ENCODE assay signal across 20 cellular contexts in genomic region chr11:7927635-7928034, GRCh38. TPM values are rescaled to one million over a fixed set of nuclear protein-coding genes. Genes with fewer than 3 reads are reported as not detected.
DNase-seq lines count a peak whose midpoint lies in the region; ATAC-seq, FAIRE-seq and TF ChIP-seq lines count a peak whose summit lies in the region.
"Had no signal": no experiment of that assay in that cellular context is flagged by ENCODE, and none has a peak within 500 bp of the region (broad histone marks: within the 10 kb centered on the region; RNA-seq: fewer than 3 reads in every experiment).

No MANE protein-coding gene starts in this region.

- no peak overlapping the region for H2AFZ ChIP-seq in HepG2 (ENCODE audit: low read length)

- H3K4me1 ChIP-seq in HepG2 (ENCODE audit: insufficient read depth, low read length) (no peaks in the 10 kb centered on the region), right lobe of liver (no peaks in the 10 kb centered on the region)
- H3K4me1 ChIP-seq: SJSA1 had no signal

- TF ChIP-seq CTCF in HepG2 (CRISPR knock-in tag; IDR thresholded peaks at IDR 0.05) (no peak), right lobe of liver (IDR thresholded peaks at IDR 0.05) (no peak)

- no peak overlapping the region for H3K4me2 ChIP-seq in HepG2 (ENCODE audit: low read depth, low read length)

- POLR2A ChIA-PET in HepG2 (lab: Yijun Ruan, JAX), result no interaction called here

- TF ChIP-seq POLR2A in HepG2 (IDR thresholded peaks at IDR 0.05; ENCODE audit: insufficient read depth in 1 of 2, low read depth in 2 of 2, low read length in 2 of 2) (no peak), right lobe of liver (IDR thresholded peaks at IDR 0.05) (no peak)

- H3K9me3 ChIP-seq in HepG2 (ENCODE audit: low read length) (no peaks in the 10 kb centered on the region), right lobe of liver (no peaks in the 10 kb centered on the region)
- H3K9me3 ChIP-seq: SJSA1 had no signal

- in situ Hi-C loops in HepG2 (cut with HindIII; ENCODE audit: extremely low pct_ligation_motif_present, low pct_unique_long_range_greater_than_20kb), result no loop called here

- WGBS in HepG2 (ENCODE audit: low lambda C conversion rate), result 22% methylated on average over 6 of the region's 6 CpGs
- WGBS in right lobe of liver (ENCODE audit: insufficient coverage, low coverage, low lambda C conversion rate, missing lambda C conversion rate), result 69% methylated on average over 6 of the region's 6 CpGs

- H3K4me3 ChIP-seq in HepG2 (replicated peaks in 1 of 3; ENCODE audit: insufficient read depth in 1 of 3, low read depth in 2 of 3, low read length in 3 of 3) (no peak overlapping the region), right lobe of liver (no peak overlapping the region)
- H3K4me3 ChIP-seq: SJSA1 had no signal

- H3K36me3 ChIP-seq in HepG2 (replicated peaks in 1 of 2; ENCODE audit: control insufficient read depth in 1 of 2, insufficient read depth in 2 of 2, low read length in 2 of 2), result no peaks in the 10 kb centered on the region
- no peaks in the 10 kb centered on the region for H3K36me3 ChIP-seq in right lobe of liver
- H3K36me3 ChIP-seq: SJSA1 had no signal

- FAIRE-seq in HepG2 (lab: Jason Lieb, UNC), result no peak
- FAIRE-seq: GM18507 had no signal

- ATAC-seq in HepG2 (no peak), right lobe of liver (no peak), GM21423 (IDR thresholded peaks at IDR 0.05; ENCODE audit: unreplicated experiment) (no peak)
- ATAC-seq: effector memory CD8-positive, alpha-beta T cell; left lobe of liver; right cardiac atrium had no signal

- CTCF ChIA-PET in HepG2 (lab: Yijun Ruan, JAX; ENCODE audit: low intra/inter-chr PET ratio, low total read pairs), result no interaction called here

- no peaks in the 10 kb centered on the region; a peak in 1 of 5 replicates for H3K27me3 ChIP-seq in HepG2 (ENCODE audit: control insufficient read depth in 1 of 2, insufficient read depth in 2 of 2, low read length in 2 of 2)
- H3K27me3 ChIP-seq in right lobe of liver, result no peaks in the 10 kb centered on the region
- H3K27me3 ChIP-seq: SJSA1 had no signal

- intact Hi-C loops in HepG2 (cut with micrococcal nuclease; ENCODE audit: unreplicated experiment) (no loop called here), right lobe of liver (cut with DNase I) (no loop called here)

- TF ChIP-seq EP300 in HepG2 (IDR thresholded peaks at IDR 0.05; ENCODE audit: low read depth in 2 of 2, low read length in 2 of 2), result no peak
- TF ChIP-seq EP300 in HepG2 (CRISPR knock-in tag; IDR thresholded peaks at IDR 0.05; ENCODE audit: borderline replicate concordance), result no peak

- no peaks in the 10 kb centered on the region; the same call in 1 of the 2 replicates for H4K20me1 ChIP-seq in HepG2 (ENCODE audit: insufficient read depth, low read length)

- BruUV-seq in HepG2 (replicated peaks; lab: Mats Ljungman, UMichigan), result no TSS peak

- H3K79me2 ChIP-seq in HepG2 (ENCODE audit: insufficient read depth, low read length), result no peaks in the 10 kb centered on the region

- TF ChIP-seq RAD21 in HepG2 (CRISPR knock-in tag; IDR thresholded peaks at IDR 0.05), result no peak

- H3K9ac ChIP-seq in HepG2 (ENCODE audit: insufficient read depth, low read depth, low read length), result no peak overlapping the region

- H3K27ac ChIP-seq in HepG2 (ENCODE audit: extremely low read length, insufficient read depth, low read length) (no peak overlapping the region), right lobe of liver (no peak overlapping the region)
- H3K27ac ChIP-seq: SJSA1 had no signal

- no peak for DNase-seq in HepG2 (ENCODE audit: low spot score)
- DNase-seq in right lobe of liver, result no peak
- DNase-seq in amniotic epithelial cell (ENCODE audit: low read depth), result peak; percentile 66
- no peak for DNase-seq in NCI-H1092 treated with DMSO at 0.1 percent for 48 hours (lab: John Stamatoyannopoulos, UW)
- no peak for DNase-seq in NCI-H226
- DNase-seq: activated naive CD8-positive, alpha-beta T cell treated with anti-CD3 and anti-CD28 coated beads for 36 hours; COR-L47; effector memory CD8-positive, alpha-beta T cell; NCI-H1436; NCI-H345; nucleus accumbens; right cardiac atrium; substantia nigra; T-helper 9 cell had no signal

RNA-seq across cellular contexts. Expression of gene OR10A6, which starts 3.4 kb away (rescaled TPM):
- not detected in 2 replicates for total RNA-seq in HepG2 (2016; rRNA removed; fragmentation: Illumina TruSeq; extraction: Trizol)
- total RNA-seq in HepG2 (2016; cell fraction: cytosol; rRNA removed; fragmentation: Illumina TruSeq; extraction: Trizol; ENCODE audit: low read depth), result not detected in 2 replicates
- not detected in 2 replicates for total RNA-seq in HepG2 (2016; cell fraction: insoluble cytoplasmic fraction; rRNA removed; fragmentation: Illumina TruSeq; extraction: Trizol)
- total RNA-seq in HepG2 (2016; cell fraction: membrane; rRNA removed; fragmentation: Illumina TruSeq; extraction: Trizol), result not detected in 2 replicates
- not detected in 2 replicates for total RNA-seq in HepG2 (2016; cell fraction: nucleus; rRNA removed; fragmentation: Illumina TruSeq; extraction: Trizol)
- polyA plus RNA-seq in HepG2 (2011; rRNA removed), result not detected in 2 replicates
- not detected in 2 replicates for polyA plus RNA-seq in HepG2 (2011; cell fraction: cytosol; rRNA removed)
- polyA plus RNA-seq in HepG2 (2011; cell fraction: nucleus; rRNA removed), result not detected in 2 replicates
- polyA plus RNA-seq in HepG2 (2012), result not detected in 2 replicates
- polyA plus RNA-seq in HepG2 (2016; cell fraction: cytosol; fragmentation: Illumina TruSeq; extraction: Trizol; ENCODE audit: low read depth), result not detected in 2 replicates
- polyA plus RNA-seq in HepG2 (2016; cell fraction: insoluble cytoplasmic fraction; fragmentation: Illumina TruSeq; extraction: Trizol; ENCODE audit: low read depth), result not detected in 2 replicates
- polyA plus RNA-seq in HepG2 (2016; cell fraction: membrane; fragmentation: Illumina TruSeq; extraction: Trizol; ENCODE audit: low read depth), result not detected in 2 replicates
- polyA plus RNA-seq in HepG2 (2016; cell fraction: nucleus; fragmentation: Illumina TruSeq; extraction: Trizol; ENCODE audit: insufficient read depth, low read depth), result not detected in 2 replicates
- 0.32 TPM in 1 of 2 replicates, not detected in the other for polyA minus RNA-seq in HepG2 (2011; rRNA and poly(A)+ RNA removed; ENCODE audit: low replicate concordance)
- not detected in 2 replicates for polyA minus RNA-seq in HepG2 (2011; cell fraction: cytosol; rRNA and poly(A)+ RNA removed)
- not detected in 2 replicates for polyA minus RNA-seq in HepG2 (2011; cell fraction: nucleus; rRNA and poly(A)+ RNA removed)
- not detected for total RNA-seq in right lobe of liver
- total RNA-seq: activated naive CD8-positive, alpha-beta T cell treated with anti-CD3 and anti-CD28 coated beads for 36 hours; cardiac septum; left lobe of liver; right cardiac atrium; SJSA1 had no signal
- polyA plus RNA-seq: IgD-negative memory B cell, right cardiac atrium had no signal

RNA-seq across cellular contexts. Expression of gene OR10A3, which starts 13.9 kb away (rescaled TPM):
- total RNA-seq in HepG2 (2016; rRNA removed; fragmentation: Illumina TruSeq; extraction: Trizol), result not detected in 2 replicates
- not detected in 2 replicates for total RNA-seq in HepG2 (2016; cell fraction: cytosol; rRNA removed; fragmentation: Illumina TruSeq; extraction: Trizol; ENCODE audit: low read depth)
- total RNA-seq in HepG2 (2016; cell fraction: insoluble cytoplasmic fraction; rRNA removed; fragmentation: Illumina TruSeq; extraction: Trizol), result not detected in 2 replicates
- total RNA-seq in HepG2 (2016; cell fraction: membrane; rRNA removed; fragmentation: Illumina TruSeq; extraction: Trizol), result not detected in 2 replicates
- total RNA-seq in HepG2 (2016; cell fraction: nucleus; rRNA removed; fragmentation: Illumina TruSeq; extraction: Trizol), result not detected in 2 replicates
- not detected in 2 replicates for polyA plus RNA-seq in HepG2 (2011; rRNA removed)
- not detected in 2 replicates for polyA plus RNA-seq in HepG2 (2011; cell fraction: cytosol; rRNA removed)
- not detected in 2 replicates for polyA plus RNA-seq in HepG2 (2011; cell fraction: nucleus; rRNA removed)
- not detected in 2 replicates for polyA plus RNA-seq in HepG2 (2012)
- polyA plus RNA-seq in HepG2 (2016; cell fraction: cytosol; fragmentation: Illumina TruSeq; extraction: Trizol; ENCODE audit: low read depth), result not detected in 2 replicates
- not detected in 2 replicates for polyA plus RNA-seq in HepG2 (2016; cell fraction: insoluble cytoplasmic fraction; fragmentation: Illumina TruSeq; extraction: Trizol; ENCODE audit: low read depth)
- polyA plus RNA-seq in HepG2 (2016; cell fraction: membrane; fragmentation: Illumina TruSeq; extraction: Trizol; ENCODE audit: low read depth), result not detected in 2 replicates
- polyA plus RNA-seq in HepG2 (2016; cell fraction: nucleus; fragmentation: Illumina TruSeq; extraction: Trizol; ENCODE audit: insufficient read depth, low read depth), result not detected in 2 replicates
- polyA minus RNA-seq in HepG2 (2011; rRNA and poly(A)+ RNA removed; ENCODE audit: low replicate concordance), result not detected in 2 replicates
- not detected in 2 replicates for polyA minus RNA-seq in HepG2 (2011; cell fraction: cytosol; rRNA and poly(A)+ RNA removed)
- polyA minus RNA-seq in HepG2 (2011; cell fraction: nucleus; rRNA and poly(A)+ RNA removed), result not detected in 2 replicates
- not detected for total RNA-seq in right lobe of liver
- total RNA-seq: activated naive CD8-positive, alpha-beta T cell treated with anti-CD3 and anti-CD28 coated beads for 36 hours; cardiac septum; left lobe of liver; right cardiac atrium; SJSA1 had no signal
- polyA plus RNA-seq: IgD-negative memory B cell, right cardiac atrium had no signal

RNA-seq across cellular contexts. Expression of gene NLRP10, which starts 37.6 kb away (rescaled TPM):
- total RNA-seq in HepG2 (2016; rRNA removed; fragmentation: Illumina TruSeq; extraction: Trizol) (not detected in 2 replicates), right lobe of liver (not detected)
- total RNA-seq in HepG2 (2016; cell fraction: cytosol; rRNA removed; fragmentation: Illumina TruSeq; extraction: Trizol; ENCODE audit: low read depth), result not detected in 2 replicates
- total RNA-seq in HepG2 (2016; cell fraction: insoluble cytoplasmic fraction; rRNA removed; fragmentation: Illumina TruSeq; extraction: Trizol), result not detected in 2 replicates
- total RNA-seq in HepG2 (2016; cell fraction: membrane; rRNA removed; fragmentation: Illumina TruSeq; extraction: Trizol), result not detected in 2 replicates
- total RNA-seq in HepG2 (2016; cell fraction: nucleus; rRNA removed; fragmentation: Illumina TruSeq; extraction: Trizol), result not detected in 2 replicates
- polyA plus RNA-seq in HepG2 (2011; rRNA removed), result not detected in 2 replicates
- polyA plus RNA-seq in HepG2 (2011; cell fraction: cytosol; rRNA removed), result not detected in 2 replicates
- not detected in 2 replicates for polyA plus RNA-seq in HepG2 (2011; cell fraction: nucleus; rRNA removed)
- polyA plus RNA-seq in HepG2 (2012), result not detected in 2 replicates
- polyA plus RNA-seq in HepG2 (2016; cell fraction: cytosol; fragmentation: Illumina TruSeq; extraction: Trizol; ENCODE audit: low read depth), result not detected in 2 replicates
- not detected in 2 replicates for polyA plus RNA-seq in HepG2 (2016; cell fraction: insoluble cytoplasmic fraction; fragmentation: Illumina TruSeq; extraction: Trizol; ENCODE audit: low read depth)
- polyA plus RNA-seq in HepG2 (2016; cell fraction: membrane; fragmentation: Illumina TruSeq; extraction: Trizol; ENCODE audit: low read depth), result not detected in 2 replicates
- polyA plus RNA-seq in HepG2 (2016; cell fraction: nucleus; fragmentation: Illumina TruSeq; extraction: Trizol; ENCODE audit: insufficient read depth, low read depth), result not detected in 2 replicates
- polyA minus RNA-seq in HepG2 (2011; rRNA and poly(A)+ RNA removed; ENCODE audit: low replicate concordance), result 0.54 TPM in 1 of 2 replicates, not detected in the other
- polyA minus RNA-seq in HepG2 (2011; cell fraction: cytosol; rRNA and poly(A)+ RNA removed), result not detected in 2 replicates
- not detected in 2 replicates for polyA minus RNA-seq in HepG2 (2011; cell fraction: nucleus; rRNA and poly(A)+ RNA removed)
- total RNA-seq: activated naive CD8-positive, alpha-beta T cell treated with anti-CD3 and anti-CD28 coated beads for 36 hours; cardiac septum; left lobe of liver; right cardiac atrium; SJSA1 had no signal
- polyA plus RNA-seq: IgD-negative memory B cell, right cardiac atrium had no signal

RNA-seq across cellular contexts. Expression of gene EIF3F, which starts 59.5 kb away (rescaled TPM):
- 187 and 191 TPM in 2 replicates for total RNA-seq in HepG2 (2016; rRNA removed; fragmentation: Illumina TruSeq; extraction: Trizol)
- total RNA-seq in HepG2 (2016; cell fraction: cytosol; rRNA removed; fragmentation: Illumina TruSeq; extraction: Trizol; ENCODE audit: low read depth), result 151 and 167 TPM in 2 replicates
- total RNA-seq in HepG2 (2016; cell fraction: insoluble cytoplasmic fraction; rRNA removed; fragmentation: Illumina TruSeq; extraction: Trizol), result 159 and 176 TPM in 2 replicates
- total RNA-seq in HepG2 (2016; cell fraction: membrane; rRNA removed; fragmentation: Illumina TruSeq; extraction: Trizol), result 328 and 363 TPM in 2 replicates
- 86.8 and 101 TPM in 2 replicates for total RNA-seq in HepG2 (2016; cell fraction: nucleus; rRNA removed; fragmentation: Illumina TruSeq; extraction: Trizol)
- 95.1 and 109 TPM in 2 replicates for polyA plus RNA-seq in HepG2 (2011; rRNA removed)
- polyA plus RNA-seq in HepG2 (2011; cell fraction: cytosol; rRNA removed), result 132 and 133 TPM in 2 replicates
- 154 and 206 TPM in 2 replicates for polyA plus RNA-seq in HepG2 (2011; cell fraction: nucleus; rRNA removed)
- polyA plus RNA-seq in HepG2 (2012), result 198 and 238 TPM in 2 replicates
- 208 and 251 TPM in 2 replicates for polyA plus RNA-seq in HepG2 (2016; cell fraction: cytosol; fragmentation: Illumina TruSeq; extraction: Trizol; ENCODE audit: low read depth)
- 167 and 205 TPM in 2 replicates for polyA plus RNA-seq in HepG2 (2016; cell fraction: insoluble cytoplasmic fraction; fragmentation: Illumina TruSeq; extraction: Trizol; ENCODE audit: low read depth)
- 396 and 465 TPM in 2 replicates for polyA plus RNA-seq in HepG2 (2016; cell fraction: membrane; fragmentation: Illumina TruSeq; extraction: Trizol; ENCODE audit: low read depth)
- 135 and 154 TPM in 2 replicates for polyA plus RNA-seq in HepG2 (2016; cell fraction: nucleus; fragmentation: Illumina TruSeq; extraction: Trizol; ENCODE audit: insufficient read depth, low read depth)
- 104 and 166 TPM in 2 replicates for polyA minus RNA-seq in HepG2 (2011; rRNA and poly(A)+ RNA removed; ENCODE audit: low replicate concordance)
- polyA minus RNA-seq in HepG2 (2011; cell fraction: cytosol; rRNA and poly(A)+ RNA removed), result 106 and 122 TPM in 2 replicates
- polyA minus RNA-seq in HepG2 (2011; cell fraction: nucleus; rRNA and poly(A)+ RNA removed), result 53.3 and 57.3 TPM in 2 replicates
- total RNA-seq in right lobe of liver, result 10 to 100 TPM; 69.9 to 97.0 (median 84.0) TPM
